In genomic region chr18:65288908-65289307, GRCh38 we compare ENCODE assay signal across 24 cellular contexts.
"Had no signal": no experiment of that assay in that cellular context is flagged by ENCODE, and none has a peak within 500 bp of the region (broad histone marks: within the 10 kb centered on the region; RNA-seq: fewer than 3 reads in every experiment).

No MANE protein-coding gene starts in this region.

- H3K9me3 ChIP-seq: mucosa of descending colon, ovary, right lobe of liver, uterus had no signal

- H3K4me3 ChIP-seq: mucosa of descending colon, ovary, right lobe of liver, uterus had no signal

- ATAC-seq: activated CD8-positive, alpha-beta T cell treated with anti-CD3 and anti-CD28 coated beads for 36 hours; activated naive CD4-positive, alpha-beta T cell treated with anti-CD3 and anti-CD28 coated beads, Interleukin-2, amount 50 U/mL, for 72 hours; activated T-cell treated with anti-CD3 and anti-CD28 coated beads, Interleukin-2, amount 50 U/mL, for 4 hours; esophagus mucosa; left cardiac atrium; left ventricle myocardium superior; mucosa of descending colon; right lobe of liver; stimulated activated memory B cell treated with anti-CD40 and anti-IgM and Interleukin-4, amounts not matched to agents 10 μg/mL and 1 μg/mL and 100 μg/mL, for 72 hours; stimulated activated naive CD8-positive, alpha-beta T cell treated with anti-CD3 and anti-CD28 coated beads, Interleukin-15, amount 100 ng/mL, for 72 hours had no signal

- H3K27ac ChIP-seq: ovary, right lobe of liver, uterus had no signal

- H3K27me3 ChIP-seq: ovary, right lobe of liver, uterus had no signal

- H3K36me3 ChIP-seq: ovary, right lobe of liver, uterus had no signal

- H3K4me1 ChIP-seq: right lobe of liver, uterus had no signal

- FAIRE-seq: bronchial epithelial cell, keratinocyte had no signal

- DNase-seq: activated B cell treated with CpG ODN at 0.5 μM for 24 hours; activated CD4-positive, alpha-beta T cell treated with anti-CD3 and anti-CD28 coated beads, Interleukin-2, amount 50 U/mL, for 1 hour; activated CD8-positive, alpha-beta T cell treated with anti-CD3 and anti-CD28 coated beads for 36 hours; activated T-cell treated with anti-CD3 and anti-CD28 coated beads, Interleukin-2, amount 50 U/mL, for 4 hours; anterior cingulate cortex; endodermal cell; foreskin fibroblast; head of caudate nucleus; hippocampal formation; left cardiac atrium; left ventricle myocardium superior; mucosa of descending colon; ovary; right lobe of liver; stimulated activated CD4-positive, alpha-beta T cell treated with anti-CD3 and anti-CD28 coated beads, Interleukin-4, amount 100 ng/mL, for 24 hours; stimulated activated CD8-positive, alpha-beta memory T cell treated with anti-CD3 and anti-CD28 coated beads, Interleukin-4, amount 100 ng/mL, for 48 hours; stimulated activated naive CD8-positive, alpha-beta T cell treated with anti-CD3 and anti-CD28 coated beads, Interleukin-15, amount 100 ng/mL, for 72 hours; substantia nigra; uterus had no signal
